In the genomic region with DNA sequence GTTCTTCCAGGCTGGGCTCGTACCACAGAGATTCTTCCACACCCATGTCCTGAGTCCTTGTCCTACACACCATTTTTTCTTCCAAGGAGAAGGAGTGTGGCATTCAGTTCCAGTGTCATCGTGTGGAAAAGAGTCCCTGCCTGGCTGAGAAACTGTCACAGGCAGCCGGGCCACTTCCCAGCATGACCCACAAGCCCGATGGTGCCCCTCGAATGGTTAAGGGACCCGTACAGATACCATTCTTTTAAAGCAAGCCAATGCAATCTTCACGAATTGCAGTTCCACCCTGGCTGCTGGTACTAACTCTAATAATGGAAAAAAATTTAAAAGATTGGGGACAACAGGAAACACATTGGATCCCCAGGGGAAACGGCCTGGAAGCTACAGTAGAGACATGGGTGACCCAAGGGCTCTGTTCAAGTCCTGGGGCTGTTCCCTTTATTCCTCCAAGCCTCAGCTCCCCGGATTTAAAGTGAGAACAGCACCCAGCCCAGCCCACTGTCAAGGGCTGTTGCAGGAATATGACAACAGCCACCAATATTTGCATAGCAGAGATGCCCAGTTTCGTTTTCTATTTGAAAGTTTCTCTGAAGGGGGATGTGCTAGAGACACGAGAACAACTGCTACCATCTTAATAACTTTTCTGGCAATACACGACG, we compare ENCODE assay signal across 7 cellular contexts.
DNase-seq lines count a peak whose midpoint lies in the region; ATAC-seq and TF ChIP-seq lines count a peak whose summit lies in the region.

No MANE protein-coding gene starts in this region.

- no peak overlapping the region for H3K4me3 Mint-ChIP-seq in nephron progenitor cell

- no peaks in the 10 kb centered on the region for H3K9me3 Mint-ChIP-seq in nephron progenitor cell

- 9 to 23% (median 15%) methylated on average over 13 of the region's 13 CpGs for WGBS in stomach, 5 donors

- H3K4me1 Mint-ChIP-seq in nephron progenitor cell: peaks cover 10% of the 10 kb centered on the region

- intact Hi-C loops in stomach (cut with DNase I; ENCODE audit: low total_unique reads): no loop called here

- no peak for TF ChIP-seq POLR2A in stomach (IDR thresholded peaks at IDR 0.05)

- CTCF ChIA-PET in HEK293 (lab: Yijun Ruan, JAX): interaction anchor here (1.1 to 3.1 kb wide), 3 partner anchors 44 to 59 kb away, joined by 4 to 15 read pairs (median 4); no protein-coding TSS in a partner anchor

- ATAC-seq in GM18498 (IDR thresholded peaks at IDR 0.05; ENCODE audit: unreplicated experiment): peak; percentile 75

- H3K9me3 ChIP-seq in HEK293 (ENCODE audit: control insufficient read depth, insufficient read depth, low read depth, low read length) (no peaks in the 10 kb centered on the region), adipocyte (ENCODE audit: control insufficient read depth, low read length) (no peaks in the 10 kb centered on the region), stomach (no peaks in the 10 kb centered on the region)

- H3K27me3 ChIP-seq in adipocyte (replicated peaks; ENCODE audit: control insufficient read depth, insufficient read depth, low read length) (no peaks in the 10 kb centered on the region), stomach (no peaks in the 10 kb centered on the region)

- DNase-seq in NCI-H2029 (lab: John Stamatoyannopoulos, UW): peak; percentile 57
- DNase-seq in adipocyte (ENCODE audit: low read depth): peak; percentile 83
- peak; percentile 86 for DNase-seq in hepatic stellate cell (ENCODE audit: low spot score)
- DNase-seq in stomach: peak; percentile 57
- no peak for DNase-seq in nephron progenitor cell

- no peak for TF ChIP-seq EP300 in stomach (IDR thresholded peaks at IDR 0.05)

- H3K36me3 Mint-ChIP-seq in nephron progenitor cell (ENCODE audit: low read depth): no peaks in the 10 kb centered on the region

- H3K36me3 ChIP-seq in HEK293 (ENCODE audit: control insufficient read depth in 2 of 2, insufficient read depth in 1 of 2, low read length in 2 of 2) (no peaks in the 10 kb centered on the region), adipocyte (ENCODE audit: control insufficient read depth, insufficient read depth, low read length, severe bottlenecking) (no peaks in the 10 kb centered on the region), stomach (peaks cover 0 to 4% (median 0%) of the 10 kb centered on the region in 4 donors)

- peak overlapping the region; percentile 97 for H3K9ac ChIP-seq in adipocyte (ENCODE audit: low read length)

- no peak overlapping the region for H3K27ac ChIP-seq in HEK293 (ENCODE audit: extremely low read depth, low read depth, low read length)
- peak overlapping the region; percentile 83 to 100 (median 99) for H3K27ac ChIP-seq in stomach

- POLR2A ChIA-PET in HEK293 (lab: Yijun Ruan, JAX): no interaction called here

- H3K27me3 Mint-ChIP-seq in nephron progenitor cell (ENCODE audit: low read depth, poor library complexity): peaks cover 31% of the 10 kb centered on the region

- TF ChIP-seq CTCF in HEK293 (tag by site-specific recombination; IDR thresholded peaks at IDR 0.05) (no peak), stomach (IDR thresholded peaks at IDR 0.05) (no peak), nephron progenitor cell (IDR thresholded peaks at IDR 0.05) (no peak)

- H3K4me1 ChIP-seq in HEK293 (ENCODE audit: control insufficient read depth, insufficient read depth, low read length) (peaks cover 11% of the 10 kb centered on the region), adipocyte (ENCODE audit: control insufficient read depth, insufficient read depth, low read length) (peaks cover 65% of the 10 kb centered on the region), stomach (peaks cover 77 to 93% (median 86%) of the 10 kb centered on the region in 4 donors)

- H3K4me3 ChIP-seq in HEK293 (ENCODE audit: low read depth, low read length) (no peak overlapping the region), adipocyte (ENCODE audit: low read length) (peak overlapping the region; percentile 87), stomach (peak overlapping the region in 3 of 4 donors; percentile 15 to 68 (median 21))

- H3K27ac Mint-ChIP-seq in nephron progenitor cell: no peak overlapping the region

TF ChIP-seq in HEK293, 187 proteins besides CTCF, POLR2A, EP300 and RAD21 (continues in another document):
- no peak for TF ChIP-seq KLF10 (tag by site-specific recombination; IDR thresholded peaks at IDR 0.05)
- no peak for TF ChIP-seq ZSCAN5A (tag by site-specific recombination; IDR thresholded peaks at IDR 0.05)
- no peak for TF ChIP-seq ZNF626 (tag by site-specific recombination; IDR thresholded peaks at IDR 0.05)
- TF ChIP-seq ZNF701 (tag by site-specific recombination; IDR thresholded peaks at IDR 0.05): no peak
- TF ChIP-seq PRDM4 (tag by site-specific recombination; IDR thresholded peaks at IDR 0.05): 0 out of 2 replicates have a peak, but pooled peaks have one; percentile 12
- no peak for TF ChIP-seq ZFP3 (tag by site-specific recombination; IDR thresholded peaks at IDR 0.05; ENCODE audit: low read depth)
- TF ChIP-seq ZNF600 (tag by site-specific recombination; IDR thresholded peaks at IDR 0.05): no peak
- TF ChIP-seq IKZF3 (tag by site-specific recombination; IDR thresholded peaks at IDR 0.05): peak; percentile 63
- TF ChIP-seq ZNF660 (tag by site-specific recombination; IDR thresholded peaks at IDR 0.05): 0 out of 2 replicates have a peak, but pooled peaks have one; percentile 16
- TF ChIP-seq PRDM1 (tag by site-specific recombination; IDR thresholded peaks at IDR 0.05): peak; percentile 71; the same call in 1 of the 2 replicates
- TF ChIP-seq ZNF391 (tag by site-specific recombination; IDR thresholded peaks at IDR 0.05; ENCODE audit: borderline replicate concordance, low read depth): no peak
- TF ChIP-seq ZNF514 (tag by site-specific recombination; IDR thresholded peaks at IDR 0.05): no peak
- TF ChIP-seq, protein P1, sequence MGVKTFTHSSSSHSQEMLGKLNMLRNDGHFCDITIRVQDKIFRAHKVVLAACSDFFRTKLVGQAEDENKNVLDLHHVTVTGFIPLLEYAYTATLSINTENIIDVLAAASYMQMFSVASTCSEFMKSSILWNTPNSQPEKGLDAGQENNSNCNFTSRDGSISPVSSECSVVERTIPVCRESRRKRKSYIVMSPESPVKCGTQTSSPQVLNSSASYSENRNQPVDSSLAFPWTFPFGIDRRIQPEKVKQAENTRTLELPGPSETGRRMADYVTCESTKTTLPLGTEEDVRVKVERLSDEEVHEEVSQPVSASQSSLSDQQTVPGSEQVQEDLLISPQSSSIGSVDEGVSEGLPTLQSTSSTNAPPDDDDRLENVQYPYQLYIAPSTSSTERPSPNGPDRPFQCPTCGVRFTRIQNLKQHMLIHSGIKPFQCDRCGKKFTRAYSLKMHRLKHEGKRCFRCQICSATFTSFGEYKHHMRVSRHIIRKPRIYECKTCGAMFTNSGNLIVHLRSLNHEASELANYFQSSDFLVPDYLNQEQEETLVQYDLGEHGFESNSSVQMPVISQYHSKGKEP (tag by site-specific recombination; IDR thresholded peaks at IDR 0.05): 0 out of 2 replicates have a peak, but pooled peaks have one; percentile 33
- TF ChIP-seq ZNF610 (tag by site-specific recombination; IDR thresholded peaks at IDR 0.05; ENCODE audit: borderline replicate concordance): no peak
- TF ChIP-seq ZNF24 (tag by site-specific recombination; IDR thresholded peaks at IDR 0.05): no peak
- no peak for TF ChIP-seq ZSCAN23 (tag by site-specific recombination; IDR thresholded peaks at IDR 0.05)
- peak; percentile 35; the same call in 1 of the 2 replicates for TF ChIP-seq PATZ1 (tag by site-specific recombination; IDR thresholded peaks at IDR 0.05)
